In the genomic region with DNA sequence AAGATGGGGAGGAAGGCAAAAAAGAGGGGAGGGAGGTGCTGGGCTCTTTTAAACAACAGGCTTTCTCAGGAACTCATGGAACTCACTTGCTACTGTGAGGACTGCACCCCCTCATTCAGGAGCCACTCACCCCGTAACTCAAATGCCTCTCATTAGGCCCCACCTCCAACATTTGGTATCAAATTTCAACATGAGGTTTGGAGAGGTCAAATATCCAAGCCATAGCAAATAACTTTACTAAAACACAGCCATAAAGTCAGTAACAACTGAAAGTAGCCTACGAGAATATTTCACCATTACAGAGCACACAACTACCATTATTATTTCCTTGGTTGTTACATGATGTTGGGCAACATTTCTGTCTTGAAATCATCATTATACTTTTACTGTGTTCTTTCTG, we compare ENCODE assay signal across 32 cellular contexts. TPM values are rescaled to one million over a fixed set of nuclear protein-coding genes. Genes with fewer than 3 reads are reported as not detected.
"Had no signal": no experiment of that assay in that cellular context is flagged by ENCODE, and none has a peak within 500 bp of the region (broad histone marks: within the 10 kb centered on the region; RNA-seq: fewer than 3 reads in every experiment).

No MANE protein-coding gene starts in this region.

- FAIRE-seq: colon, endometrium, frontal cortex, kidney had no signal

- H3K27ac ChIP-seq: esophagus squamous epithelium, neutrophil, prostate gland, right atrium auricular region, stomach, tibial artery had no signal

- H3K4me3 ChIP-seq: esophagus squamous epithelium, prostate gland, right atrium auricular region, stomach, tibial artery had no signal

- H3K4me1 ChIP-seq: esophagus squamous epithelium, prostate gland, right atrium auricular region, stomach, tibial artery had no signal

- H3K36me3 ChIP-seq: esophagus squamous epithelium, neutrophil, prostate gland, right atrium auricular region, stomach, tibial artery had no signal

- H3K27me3 ChIP-seq: right atrium auricular region had no signal

- H3K9me3 ChIP-seq: esophagus squamous epithelium, neutrophil, prostate gland, right atrium auricular region, stomach, tibial artery had no signal

- ATAC-seq: left lobe of liver; natural killer cell; sciatic nerve; stimulated activated effector memory CD8-positive, alpha-beta T cell treated with anti-CD3 and anti-CD28 coated beads, Interleukin-12 subunit alpha, Interleukin-12 subunit beta, amount 100 ng/mL, for 72 hours had no signal

- DNase-seq: cerebellar nuclear complex; effector memory CD4-positive, alpha-beta T cell; erythroblast; esophagus squamous epithelium; head of caudate nucleus; kidney; mesenchymal stem cell; natural killer cell; stimulated activated CD4-positive, alpha-beta T cell treated with anti-CD3 and anti-CD28 coated beads, Interleukin-2, amount 100 ng/mL, for 24 hours; stimulated activated CD4-positive, alpha-beta T cell treated with anti-CD3 and anti-CD28 coated beads, Interleukin-4, amount 100 ng/mL, for 24 hours; stimulated activated naive CD4-positive, alpha-beta T cell treated with Interleukin-2 at 50 U/mL for 16 hours; stomach; tibial artery had no signal

RNA-seq across cellular contexts. Expression of a gene that starts 13.1 kb away (rescaled TPM):
- total RNA-seq: esophagus squamous epithelium, frontal cortex, glomerular endothelial cell, kidney, left lobe of liver, liver, lung microvascular endothelial cell, myocyte, natural killer cell, osteocyte, right atrium auricular region, sciatic nerve, skeletal muscle tissue, stomach, subcutaneous adipose tissue, temporal lobe, urinary bladder had no signal
- polyA plus RNA-seq: liver, neural cell, stomach, urinary bladder had no signal
